Comparison of ENCODE assay signal across 8 cellular contexts in the genomic region with DNA sequence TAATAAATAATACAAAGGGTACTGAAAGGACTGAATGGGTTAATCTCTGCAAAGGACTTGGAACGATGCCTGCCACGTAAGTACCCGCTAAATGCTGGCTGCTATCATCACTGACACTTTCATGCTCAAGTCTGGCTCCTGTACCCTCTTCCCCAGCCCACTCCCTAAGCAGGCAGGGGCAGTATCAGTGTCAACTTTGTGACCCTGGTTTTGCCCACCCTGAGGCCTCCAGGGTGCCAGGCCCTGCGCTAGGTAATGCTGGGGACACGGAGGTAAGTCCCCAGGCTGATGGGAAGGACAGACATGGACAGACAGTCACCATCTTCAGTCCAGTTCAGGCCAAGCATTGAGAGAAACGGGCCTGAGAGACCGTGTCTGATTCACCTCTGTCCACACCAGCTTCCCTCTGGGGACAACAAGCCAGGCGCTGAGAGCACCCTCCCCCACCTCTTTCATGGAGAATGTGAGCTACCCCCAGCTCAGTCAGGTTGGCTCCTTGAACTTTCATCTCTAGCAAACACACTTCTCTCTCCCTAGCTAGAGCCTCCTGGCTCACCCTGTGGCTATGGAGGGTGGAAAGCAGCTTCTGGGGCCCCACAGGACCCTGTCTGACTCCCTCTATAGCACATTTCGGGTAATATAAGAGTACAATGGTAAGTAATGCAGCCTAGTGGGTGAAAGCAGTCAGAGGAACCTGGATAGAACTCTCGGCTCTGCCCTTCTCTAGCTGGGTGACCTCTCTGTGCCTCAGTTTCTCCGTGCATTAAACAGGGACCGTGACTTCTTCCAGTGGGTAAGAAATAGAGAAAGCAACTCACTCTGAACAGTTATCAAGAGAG. TPM values are rescaled to one million over a fixed set of nuclear protein-coding genes. Genes with fewer than 3 reads are reported as not detected.
DNase-seq lines count a peak whose midpoint lies in the region; ATAC-seq, FAIRE-seq and TF ChIP-seq lines count a peak whose summit lies in the region.

No MANE protein-coding gene starts in this region.

- intact Hi-C loops in K562 (cut with micrococcal nuclease) = loop anchor here (1.0 kb wide), 1 partner anchor 26 kb away; no protein-coding TSS in a partner anchor

- 11% methylated on average over 12 of the region's 12 CpGs for WGBS in K562 (ENCODE audit: insufficient coverage, low coverage, missing lambda C conversion rate)
- WGBS in smooth muscle cell (ENCODE audit: low lambda C conversion rate) = 22% methylated on average over 12 of the region's 12 CpGs

- TF ChIP-seq POLR2A in NB4 (IDR thresholded peaks at IDR 0.05; ENCODE audit: extremely low read depth, insufficient read length) (no peak), K562 (conservative IDR thresholded peaks at IDR 0.05) (peak; percentile 8; the same call in 1 of the 2 replicates)

- peak; percentile 40 for DNase-seq in GF-D8 (lab: John Stamatoyannopoulos, UW)
- peak; percentile 64 for DNase-seq in NB4 (ENCODE audit: low read depth)
- DNase-seq in K562 (ENCODE audit: extremely low read depth in 1 of 4, low spot score in 3 of 4) = peak in 3 of 4 experiments; percentile 47 to 70 (median 49)
- peak; percentile 42 for DNase-seq in inferior parietal cortex (ENCODE audit: extremely low spot score)
- no peak for DNase-seq in smooth muscle cell (lab: John Stamatoyannopoulos, UW; ENCODE audit: unreplicated experiment)
- DNase-seq in NCI-H1105 (lab: John Stamatoyannopoulos, UW) = no peak
- DNase-seq in NCI-H2196 treated with DMSO at 0.1 percent for 48 hours (lab: John Stamatoyannopoulos, UW; ENCODE audit: unreplicated experiment) = no peak
- DNase-seq in GM13976 (ENCODE audit: low spot score) = no peak

- H3K27ac ChIP-seq in K562 (ENCODE audit: extremely low read depth, low read depth, low read length) (peak overlapping the region; percentile 92), smooth muscle cell (ENCODE audit: low read depth) (peak overlapping the region; percentile 58)

- in situ Hi-C loops in K562 (cut with MboI) (no loop called here), GM13976 (cut with MboI; ENCODE audit: low sequenced_read_pairs, unreplicated experiment) (no loop called here)

- H2AFZ ChIP-seq in K562 (ENCODE audit: low read depth, low read length) (peak overlapping the region; percentile 82), smooth muscle cell (ENCODE audit: low read depth) (peak overlapping the region; percentile 89)

- TF ChIP-seq CTCF in NB4 (IDR thresholded peaks at IDR 0.05; ENCODE audit: low read depth, low read length) (no peak), K562 (IDR thresholded peaks at IDR 0.05 in 2 of 3, conservative IDR thresholded peaks at IDR 0.05 in 1 of 3; ENCODE audit: insufficient read depth in 2 of 3, low read depth in 1 of 3, low read length in 3 of 3) (peak in 2 of 3 experiments; percentile 22 to 26; a peak in 3 of 6 replicates), smooth muscle cell (IDR thresholded peaks at IDR 0.05; ENCODE audit: borderline replicate concordance, insufficient read depth, poor library complexity, severe bottlenecking) (no peak), GM13976 (IDR thresholded peaks at IDR 0.05; ENCODE audit: borderline replicate concordance, control extremely low read depth, extremely low read depth, insufficient read depth, missing control alignments) (no peak)

- H3K4me2 ChIP-seq in K562 (ENCODE audit: insufficient read depth, low read length) (peak overlapping the region; percentile 96), smooth muscle cell (peak overlapping the region; percentile 100)

- H3K9ac ChIP-seq in K562 (ENCODE audit: insufficient read depth in 1 of 2, low read depth in 2 of 2, low read length in 2 of 2) (peak overlapping the region; percentile 96), smooth muscle cell (ENCODE audit: low read depth) (peak overlapping the region; percentile 87)

- FAIRE-seq in K562 (lab: Jason Lieb, UNC) = peak; percentile 78

- peak overlapping the region; percentile 73 for H3K4me3 ChIP-seq in NB4 (ENCODE audit: low read depth, low read length)
- peak overlapping the region; percentile 75 for H3K4me3 ChIP-seq in K562
- H3K4me3 ChIP-seq in smooth muscle cell = peak overlapping the region; percentile 93

- no peaks in the 10 kb centered on the region for H3K27me3 ChIP-seq in K562 (ENCODE audit: control insufficient read depth in 2 of 2, insufficient read depth in 2 of 2, low read length in 2 of 2)
- no peaks in the 10 kb centered on the region for H3K27me3 ChIP-seq in smooth muscle cell (ENCODE audit: low read depth)

- no peak for TF ChIP-seq EP300 in K562 (IDR thresholded peaks at IDR 0.05; ENCODE audit: low read length)

- BruUV-seq in K562 (replicated peaks; lab: Mats Ljungman, UMichigan) = TSS peak; percentile 85

- peaks cover 28 to 50% of the 10 kb centered on the region in 2 experiments for H3K4me1 ChIP-seq in K562 (replicated peaks in 1 of 2; ENCODE audit: control insufficient read depth in 2 of 2, insufficient read depth in 2 of 2, low read length in 2 of 2)
- peaks cover 22% of the 10 kb centered on the region for H3K4me1 ChIP-seq in smooth muscle cell (ENCODE audit: low read depth)

- peak; percentile 6 for ATAC-seq in K562

- H3K79me2 ChIP-seq in K562 (ENCODE audit: control insufficient read depth, insufficient read depth, low read length) (peaks cover 61% of the 10 kb centered on the region), smooth muscle cell (ENCODE audit: low read depth) (no peaks in the 10 kb centered on the region)

- CTCF ChIA-PET in K562 (lab: Yijun Ruan, JAX; ENCODE audit: low intra/inter-chr PET ratio) = no interaction called here

- H3F3A ChIP-seq in smooth muscle cell (ENCODE audit: low read depth) = no peaks in the 10 kb centered on the region

- TF ChIP-seq RAD21 in K562 (CRISPR knock-in tag; conservative IDR thresholded peaks at IDR 0.05 in 1 of 2, IDR thresholded peaks at IDR 0.05 in 1 of 2) = peak in 1 of 2 experiments; percentile 4; a peak in 1 of 4 replicates

- POLR2A ChIA-PET in K562 (lab: Yijun Ruan, JAX) = interaction anchor here (0.6 to 2.2 kb wide), 10 partner anchors 9 to 55 kb away, joined by 3 to 13 read pairs (median 4); a partner anchor contains a TSS

- H4K20me1 ChIP-seq in K562 (replicated peaks; ENCODE audit: control insufficient read depth, insufficient read depth, low read length) (no peaks in the 10 kb centered on the region), smooth muscle cell (ENCODE audit: low read depth) (no peaks in the 10 kb centered on the region)

- H3K36me3 ChIP-seq in K562 (ENCODE audit: control insufficient read depth, insufficient read depth, low read length) (no peaks in the 10 kb centered on the region; the same call in 2 of the 3 replicates), smooth muscle cell (ENCODE audit: low read depth) (no peaks in the 10 kb centered on the region)

- H3K9me1 ChIP-seq in K562 (ENCODE audit: control insufficient read depth, insufficient read depth, low read length) = no peaks in the 10 kb centered on the region

- H3K9me3 ChIP-seq in K562 (replicated peaks; ENCODE audit: control insufficient read depth, insufficient read depth, low read depth, low read length) (no peaks in the 10 kb centered on the region), smooth muscle cell (replicated peaks; ENCODE audit: low read depth) (no peaks in the 10 kb centered on the region)

RNA-seq across cellular contexts. Expression of a gene that starts 0.8 kb away (rescaled TPM):
- total RNA-seq in K562 (2011; cell fraction: chromatin; rRNA removed; ENCODE audit: low replicate concordance) = 39.2 and 48.5 TPM in 2 replicates
- total RNA-seq in K562 (2011; cell fraction: nucleolus; rRNA removed) = 47.0 and 50.3 TPM in 2 replicates
- 47.5 and 61.6 TPM in 2 replicates for total RNA-seq in K562 (2011; cell fraction: nucleoplasm; rRNA removed)
- total RNA-seq in K562 (2014; rRNA removed) (143 and 161 TPM in 2 replicates), K562 (2014; rRNA removed; fragmentation: Illumina TruSeq; extraction: Trizol) (29.8 and 54.2 TPM in 2 replicates), K562 (2015; rRNA removed; fragmentation: Illumina TruSeq; extraction: Trizol) (129 and 131 TPM in 2 replicates), K562 (2021) (130 and 142 TPM in 2 replicates), smooth muscle cell (38.0 and 51.1 TPM in 2 replicates)
- polyA plus RNA-seq in K562 (2011; rRNA removed) (96.1 and 130 TPM in 2 replicates), K562 (2014; fragmentation: Illumina TruSeq; extraction: Trizol) (56.3 and 136 TPM in 2 replicates), K562 (2014; fragmentation: Nextera tagmentation; extraction: Ambion mirVana) (10 to 100 TPM; 18.1 to 50.3 TPM), K562 (2014; rRNA removed) (112 and 123 TPM in 2 replicates), smooth muscle cell (94.5 and 108 TPM in 2 replicates)
- 169 and 204 TPM in 2 replicates for polyA plus RNA-seq in K562 (2011; cell fraction: cytosol; rRNA removed)
- polyA plus RNA-seq in K562 (2011; cell fraction: nucleus; rRNA removed) = 70.0 and 71.8 TPM in 2 replicates
- polyA plus RNA-seq in K562 (2012) = 188 and 234 TPM in 2 replicates
- polyA minus RNA-seq in K562 (2011; rRNA and poly(A)+ RNA removed) = 45.2 and 56.4 TPM in 2 replicates
- 66.9 and 70.1 TPM in 2 replicates for polyA minus RNA-seq in K562 (2011; cell fraction: cytosol; rRNA and poly(A)+ RNA removed)
- polyA minus RNA-seq in K562 (2011; cell fraction: nucleus; rRNA and poly(A)+ RNA removed) = 15.1 and 25.2 TPM in 2 replicates

RNA-seq across cellular contexts. Expression of a gene that starts 3.4 kb away (rescaled TPM):
- not detected in 2 replicates for total RNA-seq in K562 (2011; cell fraction: chromatin; rRNA removed; ENCODE audit: low replicate concordance)
- total RNA-seq in K562 (2011; cell fraction: nucleolus; rRNA removed) = not detected in 2 replicates
- not detected in 2 replicates for total RNA-seq in K562 (2011; cell fraction: nucleoplasm; rRNA removed)
- not detected in 2 replicates for total RNA-seq in K562 (2014; rRNA removed)
- total RNA-seq in K562 (2014; rRNA removed; fragmentation: Illumina TruSeq; extraction: Trizol) = 0.51 and 0.62 TPM in 2 replicates
- total RNA-seq in K562 (2015; rRNA removed; fragmentation: Illumina TruSeq; extraction: Trizol) = 0.98 and 1.6 TPM in 2 replicates
- total RNA-seq in K562 (2021) = 2.2 and 4.0 TPM in 2 replicates
- polyA plus RNA-seq in K562 (2011; rRNA removed) = 0.45 and 0.76 TPM in 2 replicates
- 0.70 TPM in 1 of 2 replicates, not detected in the other for polyA plus RNA-seq in K562 (2011; cell fraction: cytosol; rRNA removed)
- 2.1 and 2.8 TPM in 2 replicates for polyA plus RNA-seq in K562 (2011; cell fraction: nucleus; rRNA removed)
- 2.6 and 2.7 TPM in 2 replicates for polyA plus RNA-seq in K562 (2012)
- not detected in 2 replicates for polyA plus RNA-seq in K562 (2014; fragmentation: Illumina TruSeq; extraction: Trizol)
- 1 to 10 TPM in 1 of 2 experiments, under 1 TPM in 1; 0.84 to 2.0 TPM for polyA plus RNA-seq in K562 (2014; fragmentation: Nextera tagmentation; extraction: Ambion mirVana)
- not detected in 2 replicates for polyA plus RNA-seq in K562 (2014; rRNA removed)
- not detected in 2 replicates for polyA minus RNA-seq in K562 (2011; rRNA and poly(A)+ RNA removed)
- not detected in 2 replicates for polyA minus RNA-seq in K562 (2011; cell fraction: cytosol; rRNA and poly(A)+ RNA removed)
- not detected in 2 replicates for polyA minus RNA-seq in K562 (2011; cell fraction: nucleus; rRNA and poly(A)+ RNA removed)
- total RNA-seq in smooth muscle cell = not detected in 2 replicates
- 1.4 TPM in 1 of 2 replicates, not detected in the other for polyA plus RNA-seq in smooth muscle cell

RNA-seq across cellular contexts. Expression of a gene that starts 7.0 kb away (rescaled TPM):
- total RNA-seq in K562 (2011; cell fraction: chromatin; rRNA removed; ENCODE audit: low replicate concordance) = not detected in 2 replicates
- total RNA-seq in K562 (2011; cell fraction: nucleolus; rRNA removed) = 1.5 TPM in 1 of 2 replicates, not detected in the other
- total RNA-seq in K562 (2011; cell fraction: nucleoplasm; rRNA removed) = 0.81 TPM in 1 of 2 replicates, not detected in the other
- not detected in 2 replicates for total RNA-seq in K562 (2014; rRNA removed)
- total RNA-seq in K562 (2014; rRNA removed; fragmentation: Illumina TruSeq; extraction: Trizol) = not detected in 2 replicates
- 0.34 and 0.62 TPM in 2 replicates for total RNA-seq in K562 (2015; rRNA removed; fragmentation: Illumina TruSeq; extraction: Trizol)
- total RNA-seq in K562 (2021) = 0.47 and 0.51 TPM in 2 replicates
- 0.33 and 0.46 TPM in 2 replicates for polyA plus RNA-seq in K562 (2011; rRNA removed)
- 0.59 and 1.3 TPM in 2 replicates for polyA plus RNA-seq in K562 (2011; cell fraction: cytosol; rRNA removed)
- 0.39 and 0.64 TPM in 2 replicates for polyA plus RNA-seq in K562 (2011; cell fraction: nucleus; rRNA removed)
- 1.7 and 1.8 TPM in 2 replicates for polyA plus RNA-seq in K562 (2012)
- 0.30 and 0.57 TPM in 2 replicates for polyA plus RNA-seq in K562 (2014; fragmentation: Illumina TruSeq; extraction: Trizol)
- under 1 TPM; 0.67 to 0.70 TPM for polyA plus RNA-seq in K562 (2014; fragmentation: Nextera tagmentation; extraction: Ambion mirVana)
- 0.44 and 1.5 TPM in 2 replicates for polyA plus RNA-seq in K562 (2014; rRNA removed)
- 0.25 TPM in 1 of 2 replicates, not detected in the other for polyA minus RNA-seq in K562 (2011; rRNA and poly(A)+ RNA removed)
- polyA minus RNA-seq in K562 (2011; cell fraction: cytosol; rRNA and poly(A)+ RNA removed) = not detected in 2 replicates
- polyA minus RNA-seq in K562 (2011; cell fraction: nucleus; rRNA and poly(A)+ RNA removed) = not detected in 2 replicates
- not detected in 2 replicates for total RNA-seq in smooth muscle cell
- polyA plus RNA-seq in smooth muscle cell = not detected in 2 replicates

RNA-seq across cellular contexts. Expression of a gene that starts 22.3 kb away (rescaled TPM):
- not detected in 2 replicates for total RNA-seq in K562 (2011; cell fraction: chromatin; rRNA removed; ENCODE audit: low replicate concordance)
- total RNA-seq in K562 (2011; cell fraction: nucleolus; rRNA removed) = not detected in 2 replicates
- not detected in 2 replicates for total RNA-seq in K562 (2011; cell fraction: nucleoplasm; rRNA removed)
- total RNA-seq in K562 (2014; rRNA removed) (0.29 and 0.45 TPM in 2 replicates), K562 (2014; rRNA removed; fragmentation: Illumina TruSeq; extraction: Trizol) (0.18 TPM in 1 of 2 replicates, not detected in the other), K562 (2015; rRNA removed; fragmentation: Illumina TruSeq; extraction: Trizol) (not detected in 2 replicates), K562 (2021) (not detected in 2 replicates), smooth muscle cell (not detected in 2 replicates)
- polyA plus RNA-seq in K562 (2011; rRNA removed) (not detected in 2 replicates), K562 (2014; fragmentation: Illumina TruSeq; extraction: Trizol) (not detected in 2 replicates), K562 (2014; fragmentation: Nextera tagmentation; extraction: Ambion mirVana) (under 1 TPM; 0.07 to 0.18 TPM), K562 (2014; rRNA removed) (0.27 and 0.28 TPM in 2 replicates), smooth muscle cell (not detected in 2 replicates)
- 0.09 TPM in 1 of 2 replicates, not detected in the other for polyA plus RNA-seq in K562 (2011; cell fraction: cytosol; rRNA removed)
- polyA plus RNA-seq in K562 (2011; cell fraction: nucleus; rRNA removed) = 0.18 TPM in 1 of 2 replicates, not detected in the other
- polyA plus RNA-seq in K562 (2012) = not detected in 2 replicates
- polyA minus RNA-seq in K562 (2011; rRNA and poly(A)+ RNA removed) = not detected in 2 replicates
- not detected in 2 replicates for polyA minus RNA-seq in K562 (2011; cell fraction: cytosol; rRNA and poly(A)+ RNA removed)
- polyA minus RNA-seq in K562 (2011; cell fraction: nucleus; rRNA and poly(A)+ RNA removed) = not detected in 2 replicates

RNA-seq across cellular contexts. Expression of a gene that starts 23.5 kb away (rescaled TPM):
- total RNA-seq in K562 (2011; cell fraction: chromatin; rRNA removed; ENCODE audit: low replicate concordance) = 5.1 and 9.1 TPM in 2 replicates
- 3.4 and 5.2 TPM in 2 replicates for total RNA-seq in K562 (2011; cell fraction: nucleolus; rRNA removed)
- 5.9 and 9.6 TPM in 2 replicates for total RNA-seq in K562 (2011; cell fraction: nucleoplasm; rRNA removed)
- total RNA-seq in K562 (2014; rRNA removed) = 2.0 and 2.1 TPM in 2 replicates
- 1.9 and 2.3 TPM in 2 replicates for total RNA-seq in K562 (2014; rRNA removed; fragmentation: Illumina TruSeq; extraction: Trizol)
- 2.2 and 2.5 TPM in 2 replicates for total RNA-seq in K562 (2015; rRNA removed; fragmentation: Illumina TruSeq; extraction: Trizol)
- 7.6 and 7.7 TPM in 2 replicates for total RNA-seq in K562 (2021)
- 4.7 and 7.0 TPM in 2 replicates for polyA plus RNA-seq in K562 (2011; rRNA removed)
- 4.2 and 5.6 TPM in 2 replicates for polyA plus RNA-seq in K562 (2011; cell fraction: cytosol; rRNA removed)
- polyA plus RNA-seq in K562 (2011; cell fraction: nucleus; rRNA removed) = 19.3 and 20.2 TPM in 2 replicates
- 6.7 and 8.5 TPM in 2 replicates for polyA plus RNA-seq in K562 (2012)
- 6.8 and 7.6 TPM in 2 replicates for polyA plus RNA-seq in K562 (2014; fragmentation: Illumina TruSeq; extraction: Trizol)
- polyA plus RNA-seq in K562 (2014; fragmentation: Nextera tagmentation; extraction: Ambion mirVana) = 1 to 10 TPM; 1.1 TPM
- 5.3 and 5.4 TPM in 2 replicates for polyA plus RNA-seq in K562 (2014; rRNA removed)
- polyA minus RNA-seq in K562 (2011; rRNA and poly(A)+ RNA removed) = 1.2 and 1.3 TPM in 2 replicates
- polyA minus RNA-seq in K562 (2011; cell fraction: cytosol; rRNA and poly(A)+ RNA removed) = 0.67 and 1.8 TPM in 2 replicates
- 1.5 and 1.9 TPM in 2 replicates for polyA minus RNA-seq in K562 (2011; cell fraction: nucleus; rRNA and poly(A)+ RNA removed)
- 0.63 and 2.2 TPM in 2 replicates for total RNA-seq in smooth muscle cell
- 2.5 and 4.2 TPM in 2 replicates for polyA plus RNA-seq in smooth muscle cell

Comparison
In these comparisons a context has a peak if more than half of its experiments do, and no peak if none do; other contexts are left out.
1. DNase-seq: peak in GF-D8 (single experiment), NB4 (single experiment), K562 (3 of 4) and inferior parietal cortex (single experiment); none in smooth muscle cell (single experiment), NCI-H1105 (single experiment), NCI-H2196 treated with DMSO at 0.1 percent for 48 hours (single experiment) and GM13976 (single experiment).
2. CTCF ChIP-seq: peak in K562 (2 of 3); none in NB4 (single experiment), smooth muscle cell (single experiment) and GM13976 (single experiment).
3. Peak in every context shown above with its lines, with median percentiles within 50 percentile points of each other: H3K4me3 ChIP-seq.